In the genomic region with DNA sequence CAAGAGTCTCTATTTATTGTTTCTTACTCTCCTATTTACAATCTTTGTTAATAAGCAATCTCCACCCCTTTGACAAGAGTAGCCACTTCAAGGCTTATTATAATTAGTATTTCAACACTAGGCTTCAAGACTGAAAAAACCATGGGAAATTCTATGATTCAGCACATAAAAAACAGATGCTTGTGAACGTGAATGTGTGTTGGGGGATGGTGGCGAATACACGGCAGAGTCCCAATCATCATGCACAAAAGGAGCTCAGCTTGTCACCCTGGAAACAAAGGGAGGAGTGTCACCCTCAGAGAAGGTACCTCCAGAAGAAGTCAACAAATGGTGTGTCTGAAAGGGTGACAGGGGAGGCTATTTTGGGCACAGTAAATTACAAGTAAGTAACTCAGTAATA, we compare ENCODE assay signal across 17 cellular contexts.
DNase-seq lines count a peak whose midpoint lies in the region; ATAC-seq and TF ChIP-seq lines count a peak whose summit lies in the region.
"Had no signal": no experiment of that assay in that cellular context is flagged by ENCODE, and none has a peak within 500 bp of the region (broad histone marks: within the 10 kb centered on the region; RNA-seq: fewer than 3 reads in every experiment).

No MANE protein-coding gene starts in this region.

- POLR2A ChIA-PET in BJ (lab: Charles Lee) = no interaction called here
- POLR2A ChIA-PET in HEK293 (lab: Yijun Ruan, JAX) = interaction anchor here (0.6 kb wide), 1 partner anchor 186 kb away, joined by 3 read pairs; no protein-coding TSS in a partner anchor
- POLR2A ChIA-PET in T-cell (lab: Charles Lee) = no interaction called here

- no peak overlapping the region for H3K4me2 ChIP-seq in mesenchymal stem cell (ENCODE audit: low read length, poor library complexity, severe bottlenecking)

- no peak overlapping the region for H3K9ac ChIP-seq in mesenchymal stem cell (ENCODE audit: low read length)

- H3K9me3 ChIP-seq in HEK293 (ENCODE audit: control insufficient read depth, insufficient read depth, low read depth, low read length) (no peaks in the 10 kb centered on the region), SJSA1 (replicated peaks) (no peaks in the 10 kb centered on the region), mesenchymal stem cell (ENCODE audit: control insufficient read depth, low read length) (no peaks in the 10 kb centered on the region)

- CTCF ChIA-PET in BJ (lab: Yijun Ruan, JAX) (no interaction called here), HEK293 (lab: Yijun Ruan, JAX) (interaction anchor here (0.6 to 1.2 kb wide), 2 partner anchors 284 to 416 kb away, joined by 3 to 4 read pairs; no protein-coding TSS in a partner anchor), T-cell (lab: Charles Lee) (no interaction called here)

- H2BK15ac ChIP-seq in mesenchymal stem cell (ENCODE audit: low read depth, poor library complexity, severe bottlenecking) = no peak overlapping the region

- no peaks in the 10 kb centered on the region for H3K4me1 Mint-ChIP-seq in T-cell
- H3K4me1 Mint-ChIP-seq: activated CD8-positive, alpha-beta memory T cell treated with anti-CD3 and anti-CD28 coated beads, Interleukin-2, amount 10 ng/mL, durations not matched to agents 7 days and 5 days had no signal

- H3K4me1 ChIP-seq in HEK293 (ENCODE audit: control insufficient read depth, insufficient read depth, low read length) = no peaks in the 10 kb centered on the region
- H3K4me1 ChIP-seq in SJSA1 (replicated peaks) = peaks cover 24% of the 10 kb centered on the region
- no peaks in the 10 kb centered on the region for H3K4me1 ChIP-seq in mesenchymal stem cell (ENCODE audit: control insufficient read depth, insufficient read depth, low read depth, low read length)

- H3K23ac ChIP-seq in mesenchymal stem cell (ENCODE audit: low read length in 2 of 2) = no peak overlapping the region

- TF ChIP-seq CTCF in BJ (IDR thresholded peaks at IDR 0.05; ENCODE audit: insufficient read depth, low read depth, low read length) (no peak), HEK293 (tag by site-specific recombination; IDR thresholded peaks at IDR 0.05) (no peak)

- DNase-seq in BJ (ENCODE audit: low read depth) (peak; percentile 45), SJSA1 (ENCODE audit: low read depth in 1 of 2, low spot score in 2 of 2) (peak in 1 of 2 experiments; percentile 42), mesenchymal stem cell (peak; percentile 74), inferior parietal cortex (ENCODE audit: extremely low spot score) (no peak), T-cell (no peak), cerebellar nuclear complex (lab: John Stamatoyannopoulos, UW) (no peak)
- DNase-seq: activated CD8-positive, alpha-beta memory T cell treated with anti-CD3 and anti-CD28 coated beads, Interleukin-2, amount 10 ng/mL, durations not matched to agents 7 days and 5 days; activated naive CD4-positive, alpha-beta T cell; C1 segment of cervical spinal cord; KBM-7; NCI-H1694 treated with DMSO at 0.1 percent for 48 hours; stimulated activated CD4-positive, alpha-beta T cell treated with anti-CD3 and anti-CD28 coated beads, Interleukin-1b, Interleukin-23, amount 100 ng/mL, for 48 hours; stimulated activated CD8-positive, alpha-beta memory T cell treated with anti-CD3 and anti-CD28 coated beads, Interleukin-4, amount 100 ng/mL, for 48 hours; WERI-Rb-1 had no signal

- no peak overlapping the region for H3K14ac ChIP-seq in mesenchymal stem cell (ENCODE audit: low read length in 2 of 2)

- H2BK5ac ChIP-seq in mesenchymal stem cell (ENCODE audit: low read depth, low read length, poor library complexity, severe bottlenecking) = no peak overlapping the region

- no peak overlapping the region for H2AK5ac ChIP-seq in mesenchymal stem cell (ENCODE audit: low read length, severe bottlenecking)

- H3K4me3 ChIP-seq in BJ (ENCODE audit: low read depth, low read length) = no peak overlapping the region
- no peak overlapping the region for H3K4me3 ChIP-seq in HEK293 (ENCODE audit: low read depth, low read length)
- H3K4me3 ChIP-seq in SJSA1 = no peak overlapping the region
- H3K4me3 ChIP-seq in mesenchymal stem cell (ENCODE audit: insufficient read depth in 1 of 2, low read depth in 1 of 2, low read length in 2 of 2) = no peak overlapping the region

- no peak overlapping the region for H3K18ac ChIP-seq in mesenchymal stem cell (ENCODE audit: low read depth in 1 of 2, low read length in 2 of 2)

- no peak overlapping the region for H2BK120ac ChIP-seq in mesenchymal stem cell (ENCODE audit: low read depth, low read length)

- H3K36me3 ChIP-seq in BJ (ENCODE audit: control insufficient read depth, insufficient read depth, low read length) (peaks cover 9% of the 10 kb centered on the region), HEK293 (ENCODE audit: control insufficient read depth in 2 of 2, insufficient read depth in 1 of 2, low read length in 2 of 2) (peaks cover 2 to 4% of the 10 kb centered on the region in 2 experiments), SJSA1 (peaks cover 34% of the 10 kb centered on the region), mesenchymal stem cell (ENCODE audit: control insufficient read depth in 1 of 2, insufficient read depth in 2 of 2, low read depth in 1 of 2, low read length in 2 of 2) (peaks cover 4 to 14% of the 10 kb centered on the region in 2 experiments)

- H3K27me3 Mint-ChIP-seq in T-cell = peaks cover 0 to 2% of the 10 kb centered on the region in 2 donors

- ATAC-seq in activated CD4-positive, CD25-positive, alpha-beta regulatory T cell treated with anti-CD3 and anti-CD28 coated beads, Interleukin-2, amount 50 U/mL, for 24 hours = no peak
- no peak for ATAC-seq in T-cell (replicated peaks in 1 of 4)
- ATAC-seq: activated CD8-positive, alpha-beta memory T cell treated with anti-CD3 and anti-CD28 coated beads, Interleukin-2, amount 10 ng/mL, durations not matched to agents 7 days and 5 days; SK-N-SH treated with all-trans-retinoic acid at 6 μM for 48 hours had no signal

- H4K91ac ChIP-seq in mesenchymal stem cell (ENCODE audit: low read length) = no peak overlapping the region

- no peak overlapping the region for H3K4ac ChIP-seq in mesenchymal stem cell (ENCODE audit: low read depth in 1 of 2, low read length in 2 of 2)

- H3K4me3 Mint-ChIP-seq in T-cell = no peak overlapping the region
- H3K4me3 Mint-ChIP-seq: activated CD8-positive, alpha-beta memory T cell treated with anti-CD3 and anti-CD28 coated beads, Interleukin-2, amount 10 ng/mL, durations not matched to agents 7 days and 5 days had no signal

- peaks cover 23% of the 10 kb centered on the region for H3K79me1 ChIP-seq in mesenchymal stem cell (replicated peaks; ENCODE audit: low read length, poor library complexity, severe bottlenecking)

- H2AFZ ChIP-seq in mesenchymal stem cell (ENCODE audit: low read depth, low read length) = no peak overlapping the region

- H4K8ac ChIP-seq in mesenchymal stem cell (ENCODE audit: low read length) = no peak overlapping the region

- no peaks in the 10 kb centered on the region for H3K36me3 Mint-ChIP-seq in T-cell
- H3K36me3 Mint-ChIP-seq: activated CD8-positive, alpha-beta memory T cell treated with anti-CD3 and anti-CD28 coated beads, Interleukin-2, amount 10 ng/mL, durations not matched to agents 7 days and 5 days had no signal

- H3K27ac Mint-ChIP-seq in T-cell = no peak overlapping the region
- H3K27ac Mint-ChIP-seq: activated CD8-positive, alpha-beta memory T cell treated with anti-CD3 and anti-CD28 coated beads, Interleukin-2, amount 10 ng/mL, durations not matched to agents 7 days and 5 days had no signal

- H3K27me3 ChIP-seq in BJ (ENCODE audit: control insufficient read depth, insufficient read depth, low read length) = no peaks in the 10 kb centered on the region
- H3K27me3 ChIP-seq in SJSA1 (replicated peaks) = no peaks in the 10 kb centered on the region
- no peaks in the 10 kb centered on the region for H3K27me3 ChIP-seq in mesenchymal stem cell (ENCODE audit: control insufficient read depth in 1 of 2, insufficient read depth in 1 of 2, low read length in 2 of 2)

- WGBS in mesenchymal stem cell = 46% methylated on average over 3 of the region's 3 CpGs

- no peaks in the 10 kb centered on the region for H3K9me3 Mint-ChIP-seq in T-cell

- H3K27ac ChIP-seq in HEK293 (ENCODE audit: extremely low read depth, low read depth, low read length) (no peak overlapping the region), SJSA1 (0 out of 2 replicates have a peak overlapping the region, but pooled peaks have one; percentile 19), mesenchymal stem cell (ENCODE audit: low read length, poor library complexity, severe bottlenecking) (no peak overlapping the region)
- H3K27ac ChIP-seq: WERI-Rb-1 had no signal

- no peak overlapping the region for H2BK12ac ChIP-seq in mesenchymal stem cell (ENCODE audit: low read length in 2 of 2)

TF ChIP-seq in HEK293, 187 proteins besides CTCF, POLR2A, EP300 and RAD21:
- peak; percentile 52; the same call in 1 of the 2 replicates for TF ChIP-seq ZNF341 (tag by site-specific recombination; IDR thresholded peaks at IDR 0.05; ENCODE audit: low read depth)
- TF ChIP-seq, protein P1, sequence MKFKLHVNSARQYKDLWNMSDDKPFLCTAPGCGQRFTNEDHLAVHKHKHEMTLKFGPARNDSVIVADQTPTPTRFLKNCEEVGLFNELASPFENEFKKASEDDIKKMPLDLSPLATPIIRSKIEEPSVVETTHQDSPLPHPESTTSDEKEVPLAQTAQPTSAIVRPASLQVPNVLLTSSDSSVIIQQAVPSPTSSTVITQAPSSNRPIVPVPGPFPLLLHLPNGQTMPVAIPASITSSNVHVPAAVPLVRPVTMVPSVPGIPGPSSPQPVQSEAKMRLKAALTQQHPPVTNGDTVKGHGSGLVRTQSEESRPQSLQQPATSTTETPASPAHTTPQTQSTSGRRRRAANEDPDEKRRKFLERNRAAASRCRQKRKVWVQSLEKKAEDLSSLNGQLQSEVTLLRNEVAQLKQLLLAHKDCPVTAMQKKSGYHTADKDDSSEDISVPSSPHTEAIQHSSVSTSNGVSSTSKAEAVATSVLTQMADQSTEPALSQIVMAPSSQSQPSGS (tag by site-specific recombination; IDR thresholded peaks at IDR 0.05; ENCODE audit: low read depth) = no peak
- TF ChIP-seq SP3 (tag by site-specific recombination; IDR thresholded peaks at IDR 0.05) = no peak

Comparison
In these comparisons a context has a peak if more than half of its experiments do, and no peak if none do; other contexts are left out.
1. DNase-seq: peak in BJ (single experiment) and mesenchymal stem cell (single experiment); none in inferior parietal cortex (single experiment), T-cell (0 of 34) and cerebellar nuclear complex (0 of 2).